ENCODE assay signal across 8 cellular contexts in the genomic region with DNA sequence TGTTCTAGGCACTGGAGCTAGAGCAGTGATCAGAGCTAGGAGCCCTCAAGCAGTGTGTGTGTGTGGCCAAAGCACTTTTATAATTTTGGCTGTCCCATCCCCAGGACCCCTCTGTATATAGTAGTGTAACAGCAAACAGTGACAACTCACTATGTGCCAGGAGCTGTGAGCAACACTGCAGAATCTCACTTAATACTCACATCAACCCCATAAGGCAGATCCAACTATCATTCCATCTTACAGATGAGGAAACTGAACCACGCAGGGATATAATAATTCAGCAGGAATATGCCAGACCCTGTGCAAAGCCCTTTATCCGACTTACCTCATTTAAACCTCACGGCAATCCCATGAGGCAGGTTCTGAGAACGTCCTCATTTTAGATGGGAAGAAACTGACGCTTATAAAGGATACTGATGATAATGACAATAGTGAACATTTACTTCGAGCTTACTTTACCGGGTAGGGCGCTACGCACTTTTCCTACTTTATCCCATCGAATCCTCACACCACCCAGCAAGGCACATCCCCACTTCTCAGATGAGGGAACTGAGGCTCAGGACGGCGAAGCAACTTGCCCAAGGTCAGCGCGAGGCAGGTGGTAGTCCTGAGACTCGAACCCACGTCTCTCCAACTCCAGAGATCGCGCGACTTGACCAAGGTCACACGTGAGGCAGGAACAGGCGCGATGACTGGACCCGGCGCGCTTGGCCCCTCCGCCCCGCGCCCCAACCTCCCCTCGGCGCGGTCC. TPM values are rescaled to one million over a fixed set of nuclear protein-coding genes. Genes with fewer than 3 reads are reported as not detected.
DNase-seq lines count a peak whose midpoint lies in the region; ATAC-seq, FAIRE-seq and TF ChIP-seq lines count a peak whose summit lies in the region.

No MANE protein-coding gene starts in this region.

- peak overlapping the region; percentile 85 to 94 (median 90) for H3K9ac ChIP-seq in BLaER1 treated with 17β-estradiol and CSF1 and Interleukin-3, amounts not matched to agents 10 nM and 100 nM
- H3K9ac ChIP-seq in astrocyte (ENCODE audit: low read length) = peak overlapping the region; percentile 92
- peak overlapping the region; percentile 24 to 98 for H3K9ac ChIP-seq in kidney (ENCODE audit: low read length in 2 of 2)

- H3K27ac Mint-ChIP-seq in astrocyte (ENCODE audit: unreplicated experiment) = peak overlapping the region; percentile 96
- H3K27ac Mint-ChIP-seq in stimulated activated effector memory CD8-positive, alpha-beta T cell treated with anti-CD3 and anti-CD28 coated beads, Interleukin-12 subunit alpha, Interleukin-12 subunit beta, amount 100 ng/mL, for 72 hours = peak overlapping the region; percentile 95

- peaks cover 57 to 84% (median 78%) of the 10 kb centered on the region in 10 experiments for H3K4me1 ChIP-seq in BLaER1 treated with 17β-estradiol and CSF1 and Interleukin-3, amounts not matched to agents 10 nM and 100 nM
- H3K4me1 ChIP-seq in astrocyte (ENCODE audit: insufficient read depth, low read length) (peaks cover 26% of the 10 kb centered on the region), kidney (ENCODE audit: control insufficient read depth in 1 of 2, insufficient read depth in 1 of 2, low read depth in 1 of 2, low read length in 2 of 2) (peaks cover 25 to 26% of the 10 kb centered on the region in 2 donors)

- no peaks in the 10 kb centered on the region for H3K9me3 ChIP-seq in BLaER1 treated with 17β-estradiol and CSF1 and Interleukin-3, amounts not matched to agents 10 nM and 100 nM (replicated peaks in 1 of 11)
- H3K9me3 ChIP-seq in astrocyte (ENCODE audit: insufficient read depth, low read depth, low read length) = no peaks in the 10 kb centered on the region
- no peaks in the 10 kb centered on the region for H3K9me3 ChIP-seq in kidney (ENCODE audit: control insufficient read depth in 1 of 2, low read length in 2 of 2)

- peak overlapping the region; percentile 97 for H3K4me3 Mint-ChIP-seq in astrocyte (ENCODE audit: unreplicated experiment)
- H3K4me3 Mint-ChIP-seq in stimulated activated effector memory CD8-positive, alpha-beta T cell treated with anti-CD3 and anti-CD28 coated beads, Interleukin-12 subunit alpha, Interleukin-12 subunit beta, amount 100 ng/mL, for 72 hours = peak overlapping the region; percentile 70

- no peaks in the 10 kb centered on the region for H3K27me3 ChIP-seq in BLaER1 treated with 17β-estradiol and CSF1 and Interleukin-3, amounts not matched to agents 10 nM and 100 nM
- no peaks in the 10 kb centered on the region for H3K27me3 ChIP-seq in astrocyte (ENCODE audit: insufficient read depth, low read length)

- ATAC-seq in GM21737 (IDR thresholded peaks at IDR 0.05; ENCODE audit: unreplicated experiment) (peak; percentile 3), GM18520 (IDR thresholded peaks at IDR 0.05; ENCODE audit: unreplicated experiment) (no peak)
- ATAC-seq in stimulated activated effector memory CD8-positive, alpha-beta T cell treated with anti-CD3 and anti-CD28 coated beads, Interleukin-12 subunit alpha, Interleukin-12 subunit beta, amount 100 ng/mL, for 72 hours = no peak

- TF ChIP-seq CTCF in astrocyte (IDR thresholded peaks at IDR 0.05; ENCODE audit: insufficient read depth, low read depth, low read length) (no peak), kidney (IDR thresholded peaks at IDR 0.05; ENCODE audit: borderline replicate concordance, extremely low read depth, insufficient read depth) (no peak)

- DNase-seq in NCI-H2171 treated with DMSO at 0.1 percent for 48 hours (lab: John Stamatoyannopoulos, UW) = peak; percentile 23
- no peak for DNase-seq in astrocyte (ENCODE audit: low read depth)
- no peak for DNase-seq in kidney
- DNase-seq in stimulated activated effector memory CD8-positive, alpha-beta T cell treated with anti-CD3 and anti-CD28 coated beads, Interleukin-12 subunit alpha, Interleukin-12 subunit beta, amount 100 ng/mL, for 72 hours (ENCODE audit: low spot score in 2 of 2) = peak; percentile 25 to 73
- no peak for DNase-seq in ecto neural progenitor cell (ENCODE audit: low spot score)

- H3K27me3 Mint-ChIP-seq in astrocyte (ENCODE audit: low read depth, unreplicated experiment) = no peaks in the 10 kb centered on the region

- peaks cover 13 to 22% (median 20%) of the 10 kb centered on the region in 11 experiments; a peak in 20 of 22 replicates for H3K36me3 ChIP-seq in BLaER1 treated with 17β-estradiol and CSF1 and Interleukin-3, amounts not matched to agents 10 nM and 100 nM
- no peaks in the 10 kb centered on the region for H3K36me3 ChIP-seq in astrocyte (ENCODE audit: insufficient read depth, low read length)
- H3K36me3 ChIP-seq in kidney (ENCODE audit: control insufficient read depth in 1 of 2, insufficient read depth in 2 of 2, low read length in 2 of 2) = peaks cover 0 to 2% of the 10 kb centered on the region in 2 donors

- peaks cover 52 to 69% (median 66%) of the 10 kb centered on the region in 11 experiments for H4K20me1 ChIP-seq in BLaER1 treated with 17β-estradiol and CSF1 and Interleukin-3, amounts not matched to agents 10 nM and 100 nM
- peaks cover 64% of the 10 kb centered on the region for H4K20me1 ChIP-seq in astrocyte (ENCODE audit: insufficient read depth, low read length)

- peak overlapping the region; percentile 73 to 94 (median 86) for H3K4me3 ChIP-seq in BLaER1 treated with 17β-estradiol and CSF1 and Interleukin-3, amounts not matched to agents 10 nM and 100 nM
- H3K4me3 ChIP-seq in astrocyte (ENCODE audit: insufficient read depth, low read depth, low read length) (peak overlapping the region; percentile 98), kidney (ENCODE audit: low read length in 2 of 2) (peak overlapping the region; percentile 88 to 97)

- peaks cover 11% of the 10 kb centered on the region for H3K36me3 Mint-ChIP-seq in astrocyte (ENCODE audit: low read depth, unreplicated experiment)
- peaks cover 69% of the 10 kb centered on the region for H3K36me3 Mint-ChIP-seq in stimulated activated effector memory CD8-positive, alpha-beta T cell treated with anti-CD3 and anti-CD28 coated beads, Interleukin-12 subunit alpha, Interleukin-12 subunit beta, amount 100 ng/mL, for 72 hours

- peaks cover 71% of the 10 kb centered on the region for H3K79me2 ChIP-seq in astrocyte (ENCODE audit: insufficient read depth, low read length)

- intact Hi-C loops in kidney (cut with DNase I) = no loop called here

- peak overlapping the region; percentile 78 to 100 (median 94) for H3K4me2 ChIP-seq in BLaER1 treated with 17β-estradiol and CSF1 and Interleukin-3, amounts not matched to agents 10 nM and 100 nM
- peak overlapping the region; percentile 99 for H3K4me2 ChIP-seq in astrocyte (ENCODE audit: low read length)

- H2AFZ ChIP-seq in astrocyte (ENCODE audit: low read depth, low read length) = peak overlapping the region; percentile 62

- H3K4me1 Mint-ChIP-seq in astrocyte (ENCODE audit: low read depth, unreplicated experiment) = peaks cover 31% of the 10 kb centered on the region
- peaks cover 81% of the 10 kb centered on the region for H3K4me1 Mint-ChIP-seq in stimulated activated effector memory CD8-positive, alpha-beta T cell treated with anti-CD3 and anti-CD28 coated beads, Interleukin-12 subunit alpha, Interleukin-12 subunit beta, amount 100 ng/mL, for 72 hours

- no peaks in the 10 kb centered on the region for H3K9me3 Mint-ChIP-seq in astrocyte (ENCODE audit: unreplicated experiment)
- no peaks in the 10 kb centered on the region for H3K9me3 Mint-ChIP-seq in stimulated activated effector memory CD8-positive, alpha-beta T cell treated with anti-CD3 and anti-CD28 coated beads, Interleukin-12 subunit alpha, Interleukin-12 subunit beta, amount 100 ng/mL, for 72 hours

- FAIRE-seq in astrocyte (lab: Jason Lieb, UNC) (no peak), kidney (lab: Jason Lieb, UNC) (no peak)

- H3K27ac ChIP-seq in BLaER1 treated with 17β-estradiol and CSF1 and Interleukin-3, amounts not matched to agents 10 nM and 100 nM = peak overlapping the region; percentile 60 to 93 (median 86); a peak in 20 of 22 replicates
- peak overlapping the region; percentile 60 for H3K27ac ChIP-seq in astrocyte (ENCODE audit: low read depth, low read length)
- H3K27ac ChIP-seq in kidney (ENCODE audit: low read depth in 2 of 2, low read length in 2 of 2) = peak overlapping the region; percentile 62 to 67

RNA-seq across cellular contexts. Expression of a gene that starts 0.7 kb away (rescaled TPM):
- total RNA-seq in astrocyte (49.0 and 63.3 TPM in 2 replicates), kidney (56.1 TPM)
- 23.2 TPM for polyA plus RNA-seq in kidney (ENCODE audit: insufficient read depth, low read depth, low replicate concordance)

Comparison
In these comparisons a context has a peak if more than half of its experiments do, and no peak if none do; other contexts are left out.
1. DNase-seq: peak in NCI-H2171 treated with DMSO at 0.1 percent for 48 hours (single experiment) and stimulated activated effector memory CD8-positive, alpha-beta T cell treated with anti-CD3 and anti-CD28 coated beads, Interleukin-12 subunit alpha, Interleukin-12 subunit beta, amount 100 ng/mL, for 72 hours (2 of 2); none in astrocyte (single experiment), kidney (single experiment) and ecto neural progenitor cell (single experiment).
2. Peak in every context shown above with its lines, with median percentiles within 50 percentile points of each other: H3K27ac ChIP-seq, H3K4me3 ChIP-seq and H3K9ac ChIP-seq.